12 cellular contexts compared by ENCODE assay signal in genomic region chr12:90953956-90954421, GRCh38. TPM values are rescaled to one million over a fixed set of nuclear protein-coding genes. Genes with fewer than 3 reads are reported as not detected.
A peak's percentile ranks its signal among the peaks of the same experiment; 100 is the strongest.
DNase-seq lines count a peak whose midpoint lies in the region; ATAC-seq and TF ChIP-seq lines count a peak whose summit lies in the region.
"Had no signal": no experiment of that assay in that cellular context is flagged by ENCODE, and none has a peak within 500 bp of the region (broad histone marks: within the 10 kb centered on the region; RNA-seq: fewer than 3 reads in every experiment).

No MANE protein-coding gene starts in this region.

- H3K79me2 ChIP-seq in Karpas-422 (ENCODE audit: low read length) = no peaks in the 10 kb centered on the region
- no peaks in the 10 kb centered on the region for H3K79me2 ChIP-seq in smooth muscle cell (ENCODE audit: low read depth)

- H3K9me3 ChIP-seq in Karpas-422 (ENCODE audit: low read length) (no peaks in the 10 kb centered on the region), smooth muscle cell (replicated peaks; ENCODE audit: low read depth) (no peaks in the 10 kb centered on the region)

- H3K9me2 ChIP-seq in Karpas-422 (replicated peaks; ENCODE audit: insufficient read depth, low read length) = no peaks in the 10 kb centered on the region

- no peak overlapping the region for H3K4me2 ChIP-seq in Karpas-422 (ENCODE audit: low read depth, low read length, poor library complexity, severe bottlenecking)
- no peak overlapping the region for H3K4me2 ChIP-seq in smooth muscle cell

- DNase-seq in activated CD4-positive, alpha-beta T cell treated with anti-CD3 and anti-CD28 coated beads for 36 hours = peak; percentile 67
- no peak for DNase-seq in activated CD4-positive, alpha-beta T cell treated with anti-CD3 and anti-CD28 coated beads, Interleukin-2, amount 10 ng/mL, durations not matched to agents 7 days and 5 days
- DNase-seq in Karpas-422 = peak; percentile 85
- DNase-seq in endothelial cell (ENCODE audit: low spot score) = no peak
- DNase-seq in smooth muscle cell (lab: John Stamatoyannopoulos, UW; ENCODE audit: unreplicated experiment) = no peak
- no peak for DNase-seq in T-helper 9 cell
- no peak for DNase-seq in NCI-H2227 treated with DMSO at 0.1 percent for 48 hours (lab: John Stamatoyannopoulos, UW)
- DNase-seq in DMS 273 (lab: John Stamatoyannopoulos, UW; ENCODE audit: unreplicated experiment) = no peak
- DNase-seq: central memory CD4-positive, alpha-beta T cell; NCI-H345 had no signal

- no peaks in the 10 kb centered on the region for H3K27me3 ChIP-seq in Karpas-422 (ENCODE audit: low read length)
- no peaks in the 10 kb centered on the region for H3K27me3 ChIP-seq in smooth muscle cell (ENCODE audit: low read depth)

- H3K36me3 ChIP-seq in Karpas-422 (ENCODE audit: insufficient read depth, low read length) = no peaks in the 10 kb centered on the region
- H3K36me3 ChIP-seq in smooth muscle cell (ENCODE audit: low read depth) = no peaks in the 10 kb centered on the region

- peak; percentile 46 for TF ChIP-seq CTCF in endothelial cell (IDR thresholded peaks at IDR 0.05; ENCODE audit: unreplicated experiment)
- peak; percentile 52 for TF ChIP-seq CTCF in smooth muscle cell (IDR thresholded peaks at IDR 0.05; ENCODE audit: borderline replicate concordance, insufficient read depth, poor library complexity, severe bottlenecking)

- no peaks in the 10 kb centered on the region for H4K20me1 ChIP-seq in Karpas-422 (ENCODE audit: insufficient read depth, low read depth, low read length)
- H4K20me1 ChIP-seq in smooth muscle cell (ENCODE audit: low read depth) = no peaks in the 10 kb centered on the region

- 80% methylated on average over 32 of the region's 32 CpGs for WGBS in smooth muscle cell (ENCODE audit: low lambda C conversion rate)

- intact Hi-C loops in activated CD4-positive, alpha-beta T cell treated with anti-CD3 and anti-CD28 coated beads for 36 hours (cut with DNase I, micrococcal nuclease) = no loop called here

- POLR2A ChIA-PET in activated CD4-positive, alpha-beta T cell treated with anti-CD3 and anti-CD28 coated beads for 36 hours (lab: Charles Lee) = no interaction called here
- POLR2A ChIA-PET in activated CD4-positive, alpha-beta T cell treated with anti-CD3 and anti-CD28 coated beads, Interleukin-2, amount 10 ng/mL, durations not matched to agents 7 days and 5 days (lab: Charles Lee) = no interaction called here

- H3K4me3 Mint-ChIP-seq in activated CD4-positive, alpha-beta T cell treated with anti-CD3 and anti-CD28 coated beads for 36 hours = no peak overlapping the region
- H3K4me3 Mint-ChIP-seq in activated CD4-positive, alpha-beta T cell treated with anti-CD3 and anti-CD28 coated beads, Interleukin-2, amount 10 ng/mL, durations not matched to agents 7 days and 5 days = no peak overlapping the region
- no peak overlapping the region for H3K4me3 Mint-ChIP-seq in endothelial cell (ENCODE audit: unreplicated experiment)

- no peaks in the 10 kb centered on the region for H3K4me1 Mint-ChIP-seq in activated CD4-positive, alpha-beta T cell treated with anti-CD3 and anti-CD28 coated beads for 36 hours
- no peaks in the 10 kb centered on the region for H3K4me1 Mint-ChIP-seq in activated CD4-positive, alpha-beta T cell treated with anti-CD3 and anti-CD28 coated beads, Interleukin-2, amount 10 ng/mL, durations not matched to agents 7 days and 5 days
- H3K4me1 Mint-ChIP-seq in endothelial cell (ENCODE audit: unreplicated experiment) = no peaks in the 10 kb centered on the region

- H3K9ac ChIP-seq in Karpas-422 (ENCODE audit: low read length) (no peak overlapping the region), smooth muscle cell (ENCODE audit: low read depth) (no peak overlapping the region)

- no peak overlapping the region for H3K27ac ChIP-seq in Karpas-422 (ENCODE audit: low read length)
- no peak overlapping the region for H3K27ac ChIP-seq in smooth muscle cell (ENCODE audit: low read depth)

- H3K9me3 Mint-ChIP-seq in activated CD4-positive, alpha-beta T cell treated with anti-CD3 and anti-CD28 coated beads for 36 hours (ENCODE audit: low read depth) = no peaks in the 10 kb centered on the region
- no peaks in the 10 kb centered on the region for H3K9me3 Mint-ChIP-seq in activated CD4-positive, alpha-beta T cell treated with anti-CD3 and anti-CD28 coated beads, Interleukin-2, amount 10 ng/mL, durations not matched to agents 7 days and 5 days
- no peaks in the 10 kb centered on the region for H3K9me3 Mint-ChIP-seq in endothelial cell (ENCODE audit: unreplicated experiment)

- CTCF ChIA-PET in activated CD4-positive, alpha-beta T cell treated with anti-CD3 and anti-CD28 coated beads for 36 hours (lab: Charles Lee) = interaction anchor here (1.0 kb wide), 1 partner anchor 8 kb away, joined by 3 read pairs; no protein-coding TSS in a partner anchor
- CTCF ChIA-PET in activated CD4-positive, alpha-beta T cell treated with anti-CD3 and anti-CD28 coated beads, Interleukin-2, amount 10 ng/mL, durations not matched to agents 7 days and 5 days (lab: Charles Lee) = no interaction called here

- H2AFZ ChIP-seq in Karpas-422 (ENCODE audit: low read length) = no peak overlapping the region
- peak overlapping the region; percentile 13 for H2AFZ ChIP-seq in smooth muscle cell (ENCODE audit: low read depth)

- no peaks in the 10 kb centered on the region for H3F3A ChIP-seq in smooth muscle cell (ENCODE audit: low read depth)

- no peak overlapping the region for H3K27ac Mint-ChIP-seq in activated CD4-positive, alpha-beta T cell treated with anti-CD3 and anti-CD28 coated beads for 36 hours
- H3K27ac Mint-ChIP-seq in activated CD4-positive, alpha-beta T cell treated with anti-CD3 and anti-CD28 coated beads, Interleukin-2, amount 10 ng/mL, durations not matched to agents 7 days and 5 days = no peak overlapping the region
- H3K27ac Mint-ChIP-seq in endothelial cell (ENCODE audit: unreplicated experiment) = no peak overlapping the region

- H3K4me1 ChIP-seq in Karpas-422 (ENCODE audit: low read length) (no peaks in the 10 kb centered on the region), smooth muscle cell (ENCODE audit: low read depth) (no peaks in the 10 kb centered on the region)

- H3K36me3 Mint-ChIP-seq in activated CD4-positive, alpha-beta T cell treated with anti-CD3 and anti-CD28 coated beads for 36 hours (ENCODE audit: low read depth) = no peaks in the 10 kb centered on the region
- no peaks in the 10 kb centered on the region for H3K36me3 Mint-ChIP-seq in activated CD4-positive, alpha-beta T cell treated with anti-CD3 and anti-CD28 coated beads, Interleukin-2, amount 10 ng/mL, durations not matched to agents 7 days and 5 days (ENCODE audit: low read depth)
- H3K36me3 Mint-ChIP-seq in endothelial cell (ENCODE audit: low read depth, unreplicated experiment) = no peaks in the 10 kb centered on the region

- ATAC-seq in activated CD4-positive, alpha-beta T cell treated with anti-CD3 and anti-CD28 coated beads for 36 hours = peak; percentile 44

- peaks cover 7% of the 10 kb centered on the region for H3K27me3 Mint-ChIP-seq in activated CD4-positive, alpha-beta T cell treated with anti-CD3 and anti-CD28 coated beads for 36 hours
- H3K27me3 Mint-ChIP-seq in activated CD4-positive, alpha-beta T cell treated with anti-CD3 and anti-CD28 coated beads, Interleukin-2, amount 10 ng/mL, durations not matched to agents 7 days and 5 days = no peaks in the 10 kb centered on the region
- H3K27me3 Mint-ChIP-seq in endothelial cell (ENCODE audit: unreplicated experiment) = no peaks in the 10 kb centered on the region

- H3K4me3 ChIP-seq in Karpas-422 (ENCODE audit: low read length) (no peak overlapping the region), smooth muscle cell (no peak overlapping the region)

RNA-seq across cellular contexts. Expression of gene CCER1, which starts 1.0 kb away (rescaled TPM):
- total RNA-seq in activated CD4-positive, alpha-beta T cell treated with anti-CD3 and anti-CD28 coated beads for 36 hours = not detected
- not detected for total RNA-seq in activated CD4-positive, alpha-beta T cell treated with anti-CD3 and anti-CD28 coated beads, Interleukin-2, amount 10 ng/mL, durations not matched to agents 7 days and 5 days
- total RNA-seq in Karpas-422 (2014; rRNA removed; shearing (Covaris generic); ENCODE audit: low replicate concordance) = not detected in 2 replicates
- total RNA-seq in endothelial cell (ENCODE audit: unreplicated experiment) (not detected), smooth muscle cell (not detected in 2 replicates)
- polyA plus RNA-seq in smooth muscle cell = not detected in 2 replicates
- total RNA-seq: skeletal muscle tissue, ureter had no signal

RNA-seq across cellular contexts. Expression of gene EPYC, which starts 50.8 kb away (rescaled TPM):
- not detected for total RNA-seq in activated CD4-positive, alpha-beta T cell treated with anti-CD3 and anti-CD28 coated beads for 36 hours
- not detected for total RNA-seq in activated CD4-positive, alpha-beta T cell treated with anti-CD3 and anti-CD28 coated beads, Interleukin-2, amount 10 ng/mL, durations not matched to agents 7 days and 5 days
- total RNA-seq in Karpas-422 (2014; rRNA removed; shearing (Covaris generic); ENCODE audit: low replicate concordance) = not detected in 2 replicates
- total RNA-seq in endothelial cell (ENCODE audit: unreplicated experiment) (not detected), smooth muscle cell (0.13 and 2.0 TPM in 2 replicates)
- polyA plus RNA-seq in smooth muscle cell = 1.1 and 1.2 TPM in 2 replicates
- total RNA-seq: ureter had no signal

Comparison
In these comparisons a context has a peak if more than half of its experiments do, and no peak if none do; other contexts are left out.
1. DNase-seq: peak in activated CD4-positive, alpha-beta T cell treated with anti-CD3 and anti-CD28 coated beads for 36 hours (single experiment) and Karpas-422 (single experiment); none in activated CD4-positive, alpha-beta T cell treated with anti-CD3 and anti-CD28 coated beads, Interleukin-2, amount 10 ng/mL, durations not matched to agents 7 days and 5 days (single experiment), endothelial cell (single experiment), smooth muscle cell (single experiment), T-helper 9 cell (single experiment), NCI-H2227 treated with DMSO at 0.1 percent for 48 hours (single experiment) and DMS 273 (single experiment).